Comparison of ENCODE assay signal across 36 cellular contexts in genomic region chr7:93366816-93367215, GRCh38.
"Had no signal": no experiment of that assay in that cellular context is flagged by ENCODE, and none has a peak within 500 bp of the region (broad histone marks: within the 10 kb centered on the region; RNA-seq: fewer than 3 reads in every experiment).

No MANE protein-coding gene starts in this region.

- H3K4me1 Mint-ChIP-seq: activated B cell treated with CpG ODN at 0.5 μM for 24 hours; activated CD4-positive, alpha-beta T cell treated with anti-CD3 and anti-CD28 coated beads, Interleukin-2, amount 10 ng/mL, durations not matched to agents 24 days and 14 days; activated naive CD4-positive, alpha-beta T cell treated with anti-CD3 and anti-CD28 coated beads, Interleukin-2, amount 10 ng/mL, durations not matched to agents 7 days and 5 days; activated naive CD4-positive, alpha-beta T cell treated with anti-CD3 and anti-CD28 coated beads, Interleukin-2, amount 50 U/mL, for 24 hours; activated naive CD8-positive, alpha-beta T cell treated with anti-CD3 and anti-CD28 coated beads, Interleukin-2, amount 10 ng/mL, durations not matched to agents 7 days and 5 days; activated naive CD8-positive, alpha-beta T cell treated with anti-CD3 and anti-CD28 coated beads, Interleukin-2, amount 50 U/mL, for 24 hours; brain; central memory CD8-positive, alpha-beta T cell; T-helper 17 cell had no signal

- H3K27me3 Mint-ChIP-seq: T-helper 17 cell had no signal

- H3K27me3 ChIP-seq: ascending aorta, cardiac muscle cell had no signal

- DNase-seq: activated B cell treated with CpG ODN at 0.5 μM for 24 hours; activated CD4-positive, alpha-beta memory T cell treated with anti-CD3 and anti-CD28 coated beads for 36 hours; activated CD4-positive, alpha-beta T cell treated with anti-CD3 and anti-CD28 coated beads for 4 hours; activated CD4-positive, alpha-beta T cell treated with anti-CD3 and anti-CD28 coated beads, Interleukin-2, amount 10 ng/mL, durations not matched to agents 24 days and 14 days; activated CD4-positive, alpha-beta T cell treated with anti-CD3 and anti-CD28 coated beads, Interleukin-2, amount 50 U/mL, for 1 hour; activated CD4-positive, alpha-beta T cell treated with anti-CD3 and anti-CD28 coated beads, Interleukin-2, amount 50 U/mL, for 4 hours; activated CD4-positive, CD25-positive, alpha-beta regulatory T cell treated with anti-CD3 and anti-CD28 coated beads, Interleukin-2, amount 50 U/mL, for 72 hours; activated CD8-positive, alpha-beta memory T cell treated with anti-CD3 and anti-CD28 coated beads, Interleukin-2, amount 50 U/mL, for 4 hours; activated CD8-positive, alpha-beta T cell treated with anti-CD3 and anti-CD28 coated beads for 36 hours; activated effector memory CD4-positive, alpha-beta T cell treated with Interleukin-2 at 50 U/mL for 16 hours; activated gamma-delta T cell; activated naive CD4-positive, alpha-beta T cell treated with anti-CD3 and anti-CD28 coated beads, Interleukin-2, amount 10 ng/mL, durations not matched to agents 7 days and 5 days; activated naive CD4-positive, alpha-beta T cell treated with Interleukin-2 at 50 U/mL for 16 hours; activated naive CD8-positive, alpha-beta T cell treated with anti-CD3 and anti-CD28 coated beads, Interleukin-2, amount 10 ng/mL, durations not matched to agents 7 days and 5 days; activated naive CD8-positive, alpha-beta T cell treated with anti-CD3 and anti-CD28 coated beads, Interleukin-2, amount 50 U/mL, for 24 hours; activated T-cell treated with anti-CD3 and anti-CD28 coated beads for 4 hours; activated T-cell treated with anti-CD3 and anti-CD28 coated beads, Interleukin-2, amount 50 U/mL, for 1 hour; activated T-cell treated with anti-CD3 and anti-CD28 coated beads, Interleukin-2, amount 50 U/mL, for 4 hours; activated T-cell treated with anti-CD3 and anti-CD28 coated beads, Interleukin-2, amount 50 U/mL, for 72 hours; amygdala; anterior cingulate cortex; caudate nucleus; cerebellar nuclear complex; T-cell; T-helper 17 cell; T-helper 9 cell had no signal

- H3K27ac Mint-ChIP-seq: activated B cell treated with CpG ODN at 0.5 μM for 24 hours; activated CD4-positive, alpha-beta memory T cell treated with anti-CD3 and anti-CD28 coated beads for 36 hours; activated CD4-positive, alpha-beta T cell treated with anti-CD3 and anti-CD28 coated beads, Interleukin-2, amount 10 ng/mL, durations not matched to agents 24 days and 14 days; activated CD8-positive, alpha-beta T cell treated with anti-CD3 and anti-CD28 coated beads for 36 hours; activated naive CD4-positive, alpha-beta T cell treated with anti-CD3 and anti-CD28 coated beads, Interleukin-2, amount 10 ng/mL, durations not matched to agents 7 days and 5 days; activated naive CD4-positive, alpha-beta T cell treated with anti-CD3 and anti-CD28 coated beads, Interleukin-2, amount 50 U/mL, for 24 hours; activated naive CD8-positive, alpha-beta T cell; activated naive CD8-positive, alpha-beta T cell treated with anti-CD3 and anti-CD28 coated beads, Interleukin-2, amount 10 ng/mL, durations not matched to agents 7 days and 5 days; activated naive CD8-positive, alpha-beta T cell treated with anti-CD3 and anti-CD28 coated beads, Interleukin-2, amount 50 U/mL, for 24 hours; activated T-cell treated with anti-CD3 and anti-CD28 coated beads, Interleukin-2, amount 50 U/mL, for 72 hours; activated T-helper 1 cell treated with anti-CD3 and anti-CD28 coated beads, Interleukin-12 subunit alpha, Interleukin-12 subunit beta, Interleukin-2, Interleukin-4 antibody, amounts not matched to agents 30 ng/mL and 10 ng/mL and 1 ng/mL, durations not matched to agents 14 hours and 24 hours and 36 hours; activated T-helper 2 cell treated with anti-CD3 and anti-CD28 coated beads, Interferon-gamma antibody, Interleukin-2, Interleukin-4, amounts not matched to agents 10 μg/mL and 5 μg/mL and 100 μg/mL, durations not matched to agents 14 hours and 24 hours and 36 hours; brain; T-cell; T-helper 17 cell; T-helper 2 cell treated with Interferon-gamma antibody and Interleukin-4, amounts not matched to agents 5 μg/mL and 100 μg/mL, for 36 hours had no signal

- H3K4me1 ChIP-seq: ascending aorta had no signal

- H3K9me3 ChIP-seq: ascending aorta had no signal

- H3K4me3 Mint-ChIP-seq: activated B cell treated with CpG ODN at 0.5 μM for 24 hours; activated CD4-positive, alpha-beta memory T cell treated with anti-CD3 and anti-CD28 coated beads for 36 hours; activated CD4-positive, alpha-beta T cell treated with anti-CD3 and anti-CD28 coated beads, Interleukin-2, amount 10 ng/mL, durations not matched to agents 24 days and 14 days; activated CD8-positive, alpha-beta T cell treated with anti-CD3 and anti-CD28 coated beads for 36 hours; activated naive CD4-positive, alpha-beta T cell treated with anti-CD3 and anti-CD28 coated beads, Interleukin-2, amount 10 ng/mL, durations not matched to agents 7 days and 5 days; activated naive CD4-positive, alpha-beta T cell treated with anti-CD3 and anti-CD28 coated beads, Interleukin-2, amount 50 U/mL, for 24 hours; activated naive CD8-positive, alpha-beta T cell; activated naive CD8-positive, alpha-beta T cell treated with anti-CD3 and anti-CD28 coated beads, Interleukin-2, amount 10 ng/mL, durations not matched to agents 7 days and 5 days; activated naive CD8-positive, alpha-beta T cell treated with anti-CD3 and anti-CD28 coated beads, Interleukin-2, amount 50 U/mL, for 24 hours; activated T-cell treated with anti-CD3 and anti-CD28 coated beads, Interleukin-2, amount 50 U/mL, for 4 hours; activated T-cell treated with anti-CD3 and anti-CD28 coated beads, Interleukin-2, amount 50 U/mL, for 72 hours; activated T-helper 1 cell treated with anti-CD3 and anti-CD28 coated beads, Interleukin-12 subunit alpha, Interleukin-12 subunit beta, Interleukin-2, Interleukin-4 antibody, amounts not matched to agents 30 ng/mL and 10 ng/mL and 1 ng/mL, durations not matched to agents 14 hours and 24 hours and 36 hours; brain; central memory CD8-positive, alpha-beta T cell; T-cell; T-helper 17 cell; T-helper 2 cell treated with Interferon-gamma antibody and Interleukin-4, amounts not matched to agents 5 μg/mL and 100 μg/mL, for 36 hours had no signal

- H3K36me3 ChIP-seq: ascending aorta, cardiac muscle cell had no signal

- H3K36me3 Mint-ChIP-seq: activated CD4-positive, alpha-beta memory T cell treated with anti-CD3 and anti-CD28 coated beads for 36 hours; activated naive CD4-positive, alpha-beta T cell treated with anti-CD3 and anti-CD28 coated beads, Interleukin-2, amount 10 ng/mL, durations not matched to agents 7 days and 5 days; activated naive CD4-positive, alpha-beta T cell treated with anti-CD3 and anti-CD28 coated beads, Interleukin-2, amount 50 U/mL, for 24 hours; activated naive CD8-positive, alpha-beta T cell; activated naive CD8-positive, alpha-beta T cell treated with anti-CD3 and anti-CD28 coated beads, Interleukin-2, amount 10 ng/mL, durations not matched to agents 7 days and 5 days; brain had no signal

- H3K9me3 Mint-ChIP-seq: activated T-helper 1 cell treated with anti-CD3 and anti-CD28 coated beads, Interleukin-12 subunit alpha, Interleukin-12 subunit beta, Interleukin-2, Interleukin-4 antibody, amounts not matched to agents 30 ng/mL and 10 ng/mL and 1 ng/mL, durations not matched to agents 14 hours and 24 hours and 36 hours; activated T-helper 2 cell treated with anti-CD3 and anti-CD28 coated beads, Interferon-gamma antibody, Interleukin-2, Interleukin-4, amounts not matched to agents 10 μg/mL and 5 μg/mL and 100 μg/mL, durations not matched to agents 14 hours and 24 hours and 36 hours; T-helper 2 cell treated with Interferon-gamma antibody and Interleukin-4, amounts not matched to agents 5 μg/mL and 100 μg/mL, for 36 hours had no signal

- H3K27ac ChIP-seq: ascending aorta, cardiac muscle cell, VCaP had no signal

- H3K4me3 ChIP-seq: ascending aorta, cardiac muscle cell had no signal

- ATAC-seq: activated CD8-positive, alpha-beta T cell treated with anti-CD3 and anti-CD28 coated beads for 36 hours; activated naive CD8-positive, alpha-beta T cell treated with anti-CD3 and anti-CD28 coated beads, Interleukin-2, amount 50 U/mL, for 24 hours; activated T-cell treated with anti-CD3 and anti-CD28 coated beads, Interleukin-2, amount 50 U/mL, for 4 hours; activated T-cell treated with anti-CD3 and anti-CD28 coated beads, Interleukin-2, amount 50 U/mL, for 72 hours; T-cell; T-helper 17 cell had no signal
